Comparison of ENCODE assay signal across 14 cellular contexts in the genomic region with DNA sequence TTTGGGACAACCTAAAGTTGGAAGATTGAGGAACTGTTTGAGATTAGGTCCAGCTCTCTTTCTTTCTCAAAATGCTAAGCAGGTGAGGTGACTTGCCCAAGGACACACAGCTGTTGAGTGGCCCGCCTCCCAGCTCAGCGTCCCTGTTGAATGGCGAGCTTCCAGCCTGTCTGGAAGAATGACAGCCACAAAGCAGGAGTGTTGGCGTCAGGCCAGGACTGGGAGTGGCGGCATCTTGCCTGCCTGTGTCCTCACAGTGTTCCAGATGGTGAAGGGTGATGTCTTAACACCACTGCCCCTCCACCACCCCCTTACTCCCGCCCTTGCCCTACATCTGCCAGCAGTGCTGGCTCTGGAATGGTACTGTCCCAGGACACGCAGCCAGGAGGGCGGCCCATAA. TPM values are rescaled to one million over a fixed set of nuclear protein-coding genes. Genes with fewer than 3 reads are reported as not detected.
DNase-seq lines count a peak whose midpoint lies in the region; ATAC-seq and TF ChIP-seq lines count a peak whose summit lies in the region.
"Had no signal": no experiment of that assay in that cellular context is flagged by ENCODE, and none has a peak within 500 bp of the region (broad histone marks: within the 10 kb centered on the region; RNA-seq: fewer than 3 reads in every experiment).

No MANE protein-coding gene starts in this region.

- no peaks in the 10 kb centered on the region for H3K4me1 ChIP-seq in breast epithelium

- ATAC-seq in naive B cell (ENCODE audit: low read depth in 2 of 2) (no peak), HG03135 (IDR thresholded peaks at IDR 0.05; ENCODE audit: unreplicated experiment) (no peak), GM18519 (IDR thresholded peaks at IDR 0.05; ENCODE audit: low FRiP score, unreplicated experiment) (no peak), left lobe of liver (no peak)
- ATAC-seq: GM23338; stimulated activated effector memory CD8-positive, alpha-beta T cell treated with anti-CD3 and anti-CD28 coated beads, Interleukin-12 subunit alpha, Interleukin-12 subunit beta, amount 100 ng/mL, for 72 hours had no signal

- intact Hi-C loops in breast epithelium (cut with DNase I; ENCODE audit: low total_unique reads) = loop anchor here (5.0 kb wide), 1 partner anchor 64 kb away; no protein-coding TSS in a partner anchor

- H3K27me3 Mint-ChIP-seq in naive B cell = no peaks in the 10 kb centered on the region

- H3K9me3 Mint-ChIP-seq in naive B cell = no peaks in the 10 kb centered on the region
- H3K9me3 Mint-ChIP-seq: brain; GM23338; stimulated activated effector memory CD8-positive, alpha-beta T cell treated with anti-CD3 and anti-CD28 coated beads, Interleukin-12 subunit alpha, Interleukin-12 subunit beta, amount 100 ng/mL, for 72 hours had no signal

- H3K27me3 ChIP-seq in breast epithelium = no peaks in the 10 kb centered on the region

- H3K4me3 ChIP-seq in breast epithelium = no peak overlapping the region
- H3K4me3 ChIP-seq: GM23338, skin epidermis had no signal

- peaks cover 35 to 42% (median 41%) of the 10 kb centered on the region in 3 donors for H3K4me1 Mint-ChIP-seq in naive B cell

- H3K27ac ChIP-seq in breast epithelium = peak overlapping the region; percentile 51 to 52

- H3K27ac Mint-ChIP-seq in naive B cell = peak overlapping the region in 4 of 6 donors; percentile 19 to 91 (median 36)
- H3K27ac Mint-ChIP-seq: stimulated activated effector memory CD8-positive, alpha-beta T cell treated with anti-CD3 and anti-CD28 coated beads, Interleukin-12 subunit alpha, Interleukin-12 subunit beta, amount 100 ng/mL, for 72 hours had no signal

- TF ChIP-seq POLR2A in breast epithelium (IDR thresholded peaks at IDR 0.05) = no peak

- peak; percentile 55 for DNase-seq in COR-L47 (lab: John Stamatoyannopoulos, UW)
- DNase-seq in NCI-H1694 (lab: John Stamatoyannopoulos, UW) = peak; percentile 95
- DNase-seq in breast epithelium (ENCODE audit: low spot score in 2 of 2) = peak; percentile 54 to 92
- no peak for DNase-seq in naive B cell
- DNase-seq in left lobe of liver (ENCODE audit: low spot score) = no peak
- DNase-seq in DMS153 treated with DMSO at 0.1 percent for 48 hours (lab: John Stamatoyannopoulos, UW; ENCODE audit: unreplicated experiment) = no peak
- DNase-seq: DMS153 had no signal

- no peaks in the 10 kb centered on the region for H3K36me3 Mint-ChIP-seq in naive B cell
- H3K36me3 Mint-ChIP-seq: brain; stimulated activated effector memory CD8-positive, alpha-beta T cell treated with anti-CD3 and anti-CD28 coated beads, Interleukin-12 subunit alpha, Interleukin-12 subunit beta, amount 100 ng/mL, for 72 hours had no signal

- peak overlapping the region in 1 of 8 donors; percentile 69 for H3K4me3 Mint-ChIP-seq in naive B cell
- H3K4me3 Mint-ChIP-seq: brain; GM23338; stimulated activated effector memory CD8-positive, alpha-beta T cell treated with anti-CD3 and anti-CD28 coated beads, Interleukin-12 subunit alpha, Interleukin-12 subunit beta, amount 100 ng/mL, for 72 hours had no signal

- no peaks in the 10 kb centered on the region for H3K36me3 ChIP-seq in breast epithelium

- no peak for TF ChIP-seq CTCF in breast epithelium (IDR thresholded peaks at IDR 0.05)

- no peaks in the 10 kb centered on the region for H3K9me3 ChIP-seq in breast epithelium

RNA-seq across cellular contexts. Expression of a gene that starts 4.4 kb away (rescaled TPM):
- total RNA-seq in breast epithelium = under 1 TPM in 1 of 3 donors, not detected in 2; 0.32 TPM
- under 1 TPM in 4 of 6 donors, not detected in 2; 0.32 to 0.61 (median 0.44) TPM for polyA plus RNA-seq in naive B cell (ENCODE audit: low read depth in 6 of 6)
- total RNA-seq in left lobe of liver = not detected
- total RNA-seq: GM23338 had no signal
- polyA plus RNA-seq: GM23338 had no signal

RNA-seq across cellular contexts. Expression of a gene that starts 18.6 kb away (rescaled TPM):
- total RNA-seq in breast epithelium (not detected), left lobe of liver (not detected)
- not detected for polyA plus RNA-seq in naive B cell (ENCODE audit: low read depth in 6 of 6)
- total RNA-seq: GM23338; T-helper 2 cell treated with Interferon-gamma antibody and Interleukin-4, amounts not matched to agents 100 ng/mL and 5 ng/mL, for 36 hours had no signal
- polyA plus RNA-seq: GM23338 had no signal

RNA-seq across cellular contexts. Expression of a gene that starts 28.1 kb away (rescaled TPM):
- 10 to 100 TPM; 29.6 to 34.4 (median 32.8) TPM for total RNA-seq in breast epithelium
- 10 to 100 TPM; 31.7 to 81.0 (median 69.0) TPM for polyA plus RNA-seq in naive B cell (ENCODE audit: low read depth in 6 of 6)
- 14.4 TPM for total RNA-seq in left lobe of liver

RNA-seq across cellular contexts. Expression of a gene that starts 28.5 kb away (rescaled TPM):
- total RNA-seq in breast epithelium (100 to 1,000 TPM; 106 to 151 (median 145) TPM), left lobe of liver (48.2 TPM)
- polyA plus RNA-seq in naive B cell (ENCODE audit: low read depth in 6 of 6) = 10 to 100 TPM in 2 of 6 donors, 1 to 10 TPM in 3, under 1 TPM in 1; 0.61 to 18.0 (median 9.8) TPM

Comparison
In these comparisons a context has a peak if more than half of its experiments do, and no peak if none do; other contexts are left out.
1. DNase-seq: peak in COR-L47 (single experiment), NCI-H1694 (single experiment) and breast epithelium (2 of 2); none in naive B cell (single experiment), left lobe of liver (single experiment) and DMS153 treated with DMSO at 0.1 percent for 48 hours (single experiment).